In the genomic region with DNA sequence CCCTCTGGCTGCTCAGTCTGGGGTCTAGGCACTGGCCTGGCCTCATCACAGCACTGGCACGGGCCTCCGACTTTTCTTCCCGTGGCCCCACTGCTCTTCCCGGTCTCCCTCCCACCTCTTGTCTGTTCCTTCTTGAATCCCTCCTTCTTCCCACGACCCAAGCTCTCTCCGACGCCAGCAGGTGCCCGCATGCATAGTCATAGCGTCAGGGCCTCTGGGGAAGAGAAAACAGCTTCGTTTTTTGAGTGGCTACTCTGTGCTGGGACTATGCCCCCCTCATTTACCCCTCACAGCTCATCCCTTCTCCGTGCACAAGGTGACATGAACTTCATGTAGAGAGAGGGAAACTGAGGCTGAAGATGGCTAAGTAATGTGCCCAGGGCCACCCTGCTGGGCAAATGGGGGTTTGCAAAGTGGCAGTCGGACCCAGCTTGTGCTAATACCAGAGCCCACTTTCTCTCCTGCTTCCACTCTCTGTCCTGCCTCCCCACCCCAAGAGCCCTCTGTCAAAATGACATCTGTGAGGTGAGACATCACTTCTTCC, we compare ENCODE assay signal across 12 cellular contexts. TPM values are rescaled to one million over a fixed set of nuclear protein-coding genes. Genes with fewer than 3 reads are reported as not detected.
DNase-seq lines count a peak whose midpoint lies in the region; ATAC-seq and TF ChIP-seq lines count a peak whose summit lies in the region.
"Had no signal": no experiment of that assay in that cellular context is flagged by ENCODE, and none has a peak within 500 bp of the region (broad histone marks: within the 10 kb centered on the region; RNA-seq: fewer than 3 reads in every experiment).

No MANE protein-coding gene starts in this region.

- peak overlapping the region; percentile 66 to 80 (median 67) for H3K27ac Mint-ChIP-seq in CD4-positive, CD25-positive, alpha-beta regulatory T cell

- H3K79me2 ChIP-seq in trophoblast cell (ENCODE audit: control insufficient read depth, insufficient read depth, low read length, poor library complexity): peaks cover 10% of the 10 kb centered on the region

- no peak overlapping the region for H4K12ac ChIP-seq in trophoblast cell (ENCODE audit: low read depth, low read length)

- H3K27me3 Mint-ChIP-seq in CD4-positive, CD25-positive, alpha-beta regulatory T cell: no peaks in the 10 kb centered on the region

- H3K9me3 Mint-ChIP-seq in CD4-positive, CD25-positive, alpha-beta regulatory T cell: peaks cover 0 to 5% (median 0%) of the 10 kb centered on the region in 7 donors

- no peak for ATAC-seq in CD4-positive, CD25-positive, alpha-beta regulatory T cell (ENCODE audit: low read depth in 2 of 2)
- no peak; the same call in 2 of the 3 replicates for ATAC-seq in RWPE2 (ENCODE audit: low read depth)
- ATAC-seq in HG02973 (IDR thresholded peaks at IDR 0.05; ENCODE audit: unreplicated experiment): no peak

- no CpG with 5 or more reads among the region's 12 CpGs for WGBS in trophoblast cell (ENCODE audit: extremely low coverage, insufficient coverage, insufficient read length)

- peak overlapping the region; percentile 78 for H4K91ac ChIP-seq in trophoblast cell (ENCODE audit: low read depth, low read length)

- peak overlapping the region; percentile 19 for H3K23ac ChIP-seq in trophoblast cell (ENCODE audit: low read length)

- H3K4me3 ChIP-seq in CD4-positive, CD25-positive, alpha-beta regulatory T cell (ENCODE audit: low read depth, low read length): no peak overlapping the region
- H3K4me3 ChIP-seq in RWPE2 (ENCODE audit: severe bottlenecking) (no peak overlapping the region), trophoblast cell (ENCODE audit: low read depth, low read length) (no peak overlapping the region)

- peaks cover 9% of the 10 kb centered on the region for H3K36me3 ChIP-seq in CD4-positive, CD25-positive, alpha-beta regulatory T cell (ENCODE audit: control insufficient read depth, insufficient read depth, low read length)
- peaks cover 4% of the 10 kb centered on the region for H3K36me3 ChIP-seq in RWPE2 (ENCODE audit: low read depth)
- H3K36me3 ChIP-seq in trophoblast cell (ENCODE audit: control insufficient read depth in 1 of 2, insufficient read depth in 2 of 2, low read length in 2 of 2): peaks cover 8 to 18% of the 10 kb centered on the region in 2 experiments

- peaks cover 43% of the 10 kb centered on the region for H3K36me3 Mint-ChIP-seq in CD4-positive, CD25-positive, alpha-beta regulatory T cell

- no peak overlapping the region for H3K27ac ChIP-seq in CD4-positive, CD25-positive, alpha-beta regulatory T cell (ENCODE audit: insufficient read depth, low read length, poor library complexity, severe bottlenecking)
- H3K27ac ChIP-seq in RWPE2 (ENCODE audit: poor library complexity, severe bottlenecking): peak overlapping the region; percentile 64
- H3K27ac ChIP-seq in epithelial cell of prostate: peak overlapping the region; percentile 44
- peak overlapping the region; percentile 98 for H3K27ac ChIP-seq in trophoblast cell (ENCODE audit: low read depth, low read length)
- H3K27ac ChIP-seq: HL-60 had no signal

- peaks cover 15% of the 10 kb centered on the region for H3K4me1 ChIP-seq in CD4-positive, CD25-positive, alpha-beta regulatory T cell (ENCODE audit: control insufficient read depth, insufficient read depth, low read length, poor library complexity, severe bottlenecking)
- H3K4me1 ChIP-seq in RWPE2 (ENCODE audit: insufficient read depth, poor library complexity, severe bottlenecking): peaks cover 33% of the 10 kb centered on the region
- H3K4me1 ChIP-seq in trophoblast cell (ENCODE audit: control insufficient read depth in 1 of 2, insufficient read depth in 2 of 2, low read length in 2 of 2): peaks cover 40 to 52% of the 10 kb centered on the region in 2 experiments

- peak overlapping the region; percentile 21 for H3K4me2 ChIP-seq in trophoblast cell (ENCODE audit: low read length)

- H2BK12ac ChIP-seq in trophoblast cell (ENCODE audit: low read length): peak overlapping the region; percentile 82

- no peak overlapping the region for H3K9ac ChIP-seq in trophoblast cell (ENCODE audit: low read length)

- H4K8ac ChIP-seq in trophoblast cell (ENCODE audit: low read depth, low read length): peak overlapping the region; percentile 76

- DNase-seq in CD4-positive, CD25-positive, alpha-beta regulatory T cell: no peak
- DNase-seq in RWPE2 (ENCODE audit: low spot score) (no peak), epithelial cell of prostate (ENCODE audit: low read depth, low spot score) (no peak), trophoblast cell (peak; percentile 82 to 84), GDM1 (lab: John Stamatoyannopoulos, UW) (no peak), KBM-7 (no peak), RPMI8226 (no peak)
- DNase-seq: activated CD4-positive, alpha-beta T cell treated with anti-CD3 and anti-CD28 coated beads, Interleukin-2, amount 50 U/mL, for 1 hour; DMS79; NCI-H748 treated with DMSO at 0.1 percent for 48 hours had no signal

- TF ChIP-seq CTCF in RWPE2 (IDR thresholded peaks at IDR 0.05; ENCODE audit: poor library complexity, severe bottlenecking): no peak

- peaks cover 29% of the 10 kb centered on the region for H3K79me1 ChIP-seq in trophoblast cell (ENCODE audit: low read length)

- H3K4me3 Mint-ChIP-seq in CD4-positive, CD25-positive, alpha-beta regulatory T cell: no peak overlapping the region

- H3K18ac ChIP-seq in trophoblast cell (ENCODE audit: low read length): peak overlapping the region; percentile 44

- peak overlapping the region; percentile 85 for H2BK120ac ChIP-seq in trophoblast cell (ENCODE audit: insufficient read depth, low read length, poor library complexity)

- peak overlapping the region; percentile 68 for H3K14ac ChIP-seq in trophoblast cell (ENCODE audit: low read length)

- no peak overlapping the region for H2AFZ ChIP-seq in trophoblast cell (ENCODE audit: insufficient read depth, low read length, poor library complexity)

- no peaks in the 10 kb centered on the region for H3K9me3 ChIP-seq in CD4-positive, CD25-positive, alpha-beta regulatory T cell (ENCODE audit: control insufficient read depth in 2 of 2, low read length in 2 of 2)
- no peaks in the 10 kb centered on the region for H3K9me3 ChIP-seq in RWPE2 (ENCODE audit: severe bottlenecking)
- peaks cover 2% of the 10 kb centered on the region for H3K9me3 ChIP-seq in trophoblast cell (ENCODE audit: insufficient read depth, low read depth, low read length)

- H3K4ac ChIP-seq in trophoblast cell (ENCODE audit: low read depth, low read length): peak overlapping the region; percentile 21

- peak overlapping the region; percentile 22 for H2AK5ac ChIP-seq in trophoblast cell (ENCODE audit: low read length)

- in situ Hi-C loops in KBM-7 (cut with MboI; ENCODE audit: low pct_unique_long_range_greater_than_20kb, low sequenced_read_pairs): no loop called here

- H3K27me3 ChIP-seq in CD4-positive, CD25-positive, alpha-beta regulatory T cell (ENCODE audit: control insufficient read depth, insufficient read depth, low read length): no peaks in the 10 kb centered on the region
- H3K27me3 ChIP-seq in RWPE2 (ENCODE audit: insufficient read depth, poor library complexity, severe bottlenecking): no peaks in the 10 kb centered on the region
- no peaks in the 10 kb centered on the region for H3K27me3 ChIP-seq in trophoblast cell (ENCODE audit: insufficient read depth, low read length)

- H2BK5ac ChIP-seq in trophoblast cell (ENCODE audit: low read depth, low read length, poor library complexity): peak overlapping the region; percentile 89

- peaks cover 5 to 20% (median 18%) of the 10 kb centered on the region in 4 donors for H3K4me1 Mint-ChIP-seq in CD4-positive, CD25-positive, alpha-beta regulatory T cell

RNA-seq across cellular contexts. Expression of gene SYNJ2, which starts 59.2 kb away (rescaled TPM):
- 46.3 TPM for total RNA-seq in CD4-positive, CD25-positive, alpha-beta regulatory T cell
- polyA plus RNA-seq in CD4-positive, CD25-positive, alpha-beta regulatory T cell: 10 to 100 TPM in 2 of 4 donors, 1 to 10 TPM in 2; 6.4 to 12.4 (median 8.6) TPM
- polyA plus RNA-seq in trophoblast cell (2013): 22.0 and 25.0 TPM in 2 replicates

Comparison
In these comparisons a context has a peak if more than half of its experiments do, and no peak if none do; other contexts are left out.
1. DNase-seq: peak in trophoblast cell (2 of 2); none in CD4-positive, CD25-positive, alpha-beta regulatory T cell (0 of 3), RWPE2 (single experiment), epithelial cell of prostate (single experiment), GDM1 (single experiment), KBM-7 (single experiment) and RPMI8226 (single experiment).